ENCODE assay signal across 20 cellular contexts in the genomic region with DNA sequence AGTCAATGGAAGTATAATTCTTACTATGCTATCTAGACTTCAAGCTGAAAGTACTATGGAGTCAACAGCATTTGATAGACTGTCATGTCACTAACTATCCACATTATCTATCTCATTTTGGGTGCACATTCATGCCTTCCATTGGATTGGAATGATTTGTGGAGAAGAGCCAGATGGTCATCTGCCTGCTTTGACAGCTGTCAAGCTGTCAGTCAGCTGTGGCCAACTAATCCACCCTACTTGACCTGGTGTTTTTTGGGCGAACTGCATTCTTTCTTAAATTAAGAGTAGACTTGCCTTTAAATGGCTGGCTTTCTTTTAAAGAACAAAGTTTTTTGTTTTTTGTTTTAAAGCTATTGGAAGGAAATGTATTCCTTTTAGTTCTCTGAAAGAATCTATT.
DNase-seq lines count a peak whose midpoint lies in the region; TF ChIP-seq lines count a peak whose summit lies in the region.
"Had no signal": no experiment of that assay in that cellular context is flagged by ENCODE, and none has a peak within 500 bp of the region (broad histone marks: within the 10 kb centered on the region; RNA-seq: fewer than 3 reads in every experiment).

No MANE protein-coding gene starts in this region.

- no peak overlapping the region for H2AFZ ChIP-seq in parathyroid adenoma
- H2AFZ ChIP-seq: GM23248 had no signal

- peaks cover 47% of the 10 kb centered on the region for H3K4me1 Mint-ChIP-seq in glutamatergic neuron (ENCODE audit: low read depth, unreplicated experiment)
- H3K4me1 Mint-ChIP-seq: IgD-negative memory B cell had no signal

- no peak overlapping the region for H3K4me3 ChIP-seq in parathyroid adenoma (ENCODE audit: low read depth, low read length)
- H3K4me3 ChIP-seq: A549, GM23248 had no signal

- no peak overlapping the region for H3K9ac ChIP-seq in parathyroid adenoma
- H3K9ac ChIP-seq: GM23248 had no signal

- H3K4me3 Mint-ChIP-seq in glutamatergic neuron (ENCODE audit: unreplicated experiment), result no peak overlapping the region
- H3K4me3 Mint-ChIP-seq: CD4-positive, alpha-beta T cell; HFFc6; IgD-negative memory B cell had no signal

- H3K4me2 ChIP-seq in parathyroid adenoma (ENCODE audit: low read length), result no peak overlapping the region
- H3K4me2 ChIP-seq: A549 had no signal

- H3K27me3 ChIP-seq in parathyroid adenoma (ENCODE audit: control insufficient read depth, insufficient read depth, low read length), result no peaks in the 10 kb centered on the region

- peaks cover 65% of the 10 kb centered on the region for H3K79me2 ChIP-seq in parathyroid adenoma

- peak; percentile 39 for DNase-seq in DMS 273 (lab: John Stamatoyannopoulos, UW; ENCODE audit: unreplicated experiment)
- DNase-seq in DMS 273 treated with DMSO at 0.1 percent for 48 hours (lab: John Stamatoyannopoulos, UW), result no peak
- peak; percentile 33 for DNase-seq in LHCN-M2 (ENCODE audit: low read depth)
- peak; percentile 27 for DNase-seq in glutamatergic neuron
- no peak for DNase-seq in NCI-H226
- DNase-seq in head of caudate nucleus, result no peak
- no peak for DNase-seq in HPDE6-E6E7 (ENCODE audit: extremely low spot score)
- DNase-seq: AML-193; Caco-2; CD4-positive, alpha-beta T cell; DMS79 treated with DMSO at 0.1 percent for 48 hours; GF-D8; GM23248; H7; HFFc6 had no signal

- TF ChIP-seq CTCF in glutamatergic neuron (IDR thresholded peaks at IDR 0.05; ENCODE audit: partially characterized antibody, unreplicated experiment) (no peak), parathyroid adenoma (IDR thresholded peaks at IDR 0.05) (no peak)

- H3K36me3 ChIP-seq in parathyroid adenoma (ENCODE audit: control insufficient read depth, insufficient read depth, low read length), result no peaks in the 10 kb centered on the region

- intact Hi-C loops in head of caudate nucleus (cut with DNase I), result no loop called here

- peaks cover 27% of the 10 kb centered on the region for H3K36me3 Mint-ChIP-seq in glutamatergic neuron (ENCODE audit: unreplicated experiment)
- H3K36me3 Mint-ChIP-seq: IgD-negative memory B cell had no signal

- peaks cover 25% of the 10 kb centered on the region for H3K9me3 Mint-ChIP-seq in glutamatergic neuron (ENCODE audit: unreplicated experiment)
- H3K9me3 Mint-ChIP-seq: CD4-positive, alpha-beta T cell; HFFc6 had no signal

- peak overlapping the region; percentile 70 for H3K27ac ChIP-seq in parathyroid adenoma
- H3K27ac ChIP-seq: 22Rv1, A549, C4-2B, GM23248 had no signal

- H3K27me3 Mint-ChIP-seq in glutamatergic neuron (ENCODE audit: unreplicated experiment), result peaks cover 17% of the 10 kb centered on the region
- H3K27me3 Mint-ChIP-seq: CD4-positive, alpha-beta T cell; IgD-negative memory B cell had no signal

- H3K9me3 ChIP-seq in parathyroid adenoma (ENCODE audit: control insufficient read depth, low read length), result no peaks in the 10 kb centered on the region
- H3K9me3 ChIP-seq: A549, Caco-2 had no signal

- peaks cover 53% of the 10 kb centered on the region for H3K4me1 ChIP-seq in parathyroid adenoma
- H3K4me1 ChIP-seq: A549, Caco-2 had no signal

- H3K27ac Mint-ChIP-seq in glutamatergic neuron (ENCODE audit: unreplicated experiment), result peak overlapping the region; percentile 97
- H3K27ac Mint-ChIP-seq: CD4-positive, alpha-beta T cell; HFFc6; IgD-negative memory B cell had no signal

Comparison
In these comparisons a context has a peak if more than half of its experiments do, and no peak if none do; other contexts are left out.
1. DNase-seq: peak in DMS 273 (single experiment), LHCN-M2 (single experiment) and glutamatergic neuron (single experiment); none in DMS 273 treated with DMSO at 0.1 percent for 48 hours (single experiment), NCI-H226 (single experiment), head of caudate nucleus (0 of 42) and HPDE6-E6E7 (single experiment).